Comparison of ENCODE assay signal across 8 cellular contexts in genomic region chr11:48001438-48002021, GRCh38. TPM values are rescaled to one million over a fixed set of nuclear protein-coding genes. Genes with fewer than 3 reads are reported as not detected.
DNase-seq lines count a peak whose midpoint lies in the region; ATAC-seq and TF ChIP-seq lines count a peak whose summit lies in the region.

No MANE protein-coding gene starts in this region.

- in situ Hi-C loops in Caki2 (cut with HindIII; ENCODE audit: low pct_unique_long_range_greater_than_20kb, low sequenced_read_pairs), result no loop called here

- intact Hi-C loops in left ventricle myocardium superior (cut with micrococcal nuclease), result no loop called here

- DNase-seq in Caki2 (ENCODE audit: low read depth), result peak; percentile 87
- DNase-seq in NCI-H1694 treated with DMSO at 0.1 percent for 48 hours (lab: John Stamatoyannopoulos, UW), result peak; percentile 68
- peak; percentile 73 for DNase-seq in activated T-helper 1 cell treated with Interleukin-2 at 50 U/mL for 16 hours (ENCODE audit: low read depth)
- DNase-seq in left ventricle myocardium superior, result no peak
- DNase-seq in stimulated activated CD8-positive, alpha-beta memory T cell treated with anti-CD3 and anti-CD28 coated beads, Interleukin-4, amount 100 ng/mL, for 48 hours, result peak; percentile 80
- no peak for DNase-seq in progenitor cell of endocrine pancreas (ENCODE audit: low spot score, unreplicated experiment)
- DNase-seq in D341Med (ENCODE audit: low spot score), result no peak

- no peaks in the 10 kb centered on the region for H3K27me3 Mint-ChIP-seq in progenitor cell of endocrine pancreas

- H3K36me3 Mint-ChIP-seq in progenitor cell of endocrine pancreas (ENCODE audit: insufficient read depth), result no peaks in the 10 kb centered on the region

- TF ChIP-seq CTCF in progenitor cell of endocrine pancreas (IDR thresholded peaks at IDR 0.05; ENCODE audit: unreplicated experiment), result no peak

- H3K4me1 Mint-ChIP-seq in progenitor cell of endocrine pancreas (ENCODE audit: low read depth), result peaks cover 14% of the 10 kb centered on the region

- no peaks in the 10 kb centered on the region for H3K9me3 Mint-ChIP-seq in progenitor cell of endocrine pancreas (ENCODE audit: low read depth)

- H3K4me3 Mint-ChIP-seq in progenitor cell of endocrine pancreas (ENCODE audit: low read depth), result no peak overlapping the region

- ATAC-seq in GM21619 (IDR thresholded peaks at IDR 0.05; ENCODE audit: unreplicated experiment) (peak; percentile 81), left ventricle myocardium superior (peak; percentile 51)

- no peak overlapping the region for H3K27ac Mint-ChIP-seq in progenitor cell of endocrine pancreas

RNA-seq across cellular contexts. Expression of gene PTPRJ, which starts 21.2 kb away (rescaled TPM):
- 23.3 and 33.3 TPM in 2 replicates for total RNA-seq in Caki2 (2014; rRNA removed; shearing (Covaris generic); ENCODE audit: low replicate concordance)
- total RNA-seq in left ventricle myocardium superior, result 7.1 TPM
- 18.9 and 19.1 TPM in 2 replicates for total RNA-seq in progenitor cell of endocrine pancreas

Comparison
In these comparisons a context has a peak if more than half of its experiments do, and no peak if none do; other contexts are left out.
1. DNase-seq: peak in Caki2 (single experiment), NCI-H1694 treated with DMSO at 0.1 percent for 48 hours (single experiment), activated T-helper 1 cell treated with Interleukin-2 at 50 U/mL for 16 hours (single experiment) and stimulated activated CD8-positive, alpha-beta memory T cell treated with anti-CD3 and anti-CD28 coated beads, Interleukin-4, amount 100 ng/mL, for 48 hours (single experiment); none in left ventricle myocardium superior (single experiment), progenitor cell of endocrine pancreas (single experiment) and D341Med (single experiment).